Comparison of ENCODE assay signal across 8 cellular contexts in the genomic region with DNA sequence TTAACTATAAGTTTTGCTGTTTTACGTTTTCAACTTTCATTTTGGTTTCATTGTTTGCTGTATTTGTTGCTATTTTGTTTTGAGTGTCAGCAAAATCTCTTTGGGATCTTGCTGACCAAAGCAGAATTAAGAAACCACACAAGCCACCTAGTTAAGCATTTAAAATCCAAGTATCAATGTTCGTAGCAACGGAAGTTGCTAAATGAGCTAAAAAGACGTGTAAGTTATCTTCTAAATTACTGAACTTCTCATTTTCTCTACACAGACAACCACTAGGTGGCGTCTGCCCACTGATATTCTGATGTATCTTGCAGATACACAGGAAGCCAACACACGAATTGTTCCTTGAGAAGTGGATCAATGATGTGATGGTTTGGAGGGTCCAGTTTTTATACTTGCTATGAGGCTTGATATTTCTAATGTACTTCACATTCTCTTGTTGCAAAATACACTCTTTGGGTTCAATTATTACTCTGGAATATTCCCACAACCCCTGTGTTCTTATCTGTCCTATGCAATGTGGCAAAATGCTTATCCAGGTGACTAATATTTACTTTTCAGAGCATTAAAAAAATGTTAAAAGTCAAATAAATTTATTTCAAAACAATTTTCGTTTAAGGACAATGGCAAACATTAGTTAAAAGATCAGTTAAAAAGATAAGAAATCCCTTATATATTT.
DNase-seq lines count a peak whose midpoint lies in the region; ATAC-seq and TF ChIP-seq lines count a peak whose summit lies in the region.

No MANE protein-coding gene starts in this region.

- no peaks in the 10 kb centered on the region for H3K9me3 ChIP-seq in HEK293 (ENCODE audit: control insufficient read depth, insufficient read depth, low read depth, low read length)
- no peaks in the 10 kb centered on the region for H3K9me3 ChIP-seq in mucosa of rectum (ENCODE audit: control insufficient read depth in 2 of 2, low read length in 2 of 2)
- no peaks in the 10 kb centered on the region for H3K9me3 ChIP-seq in tibial artery

- no peak for DNase-seq in AG04449 (ENCODE audit: low read depth, low spot score)
- DNase-seq in GM06990 (ENCODE audit: extremely low read depth, insufficient read length): no peak
- DNase-seq in LoVo (ENCODE audit: low spot score): peak; percentile 60
- peak; percentile 21 to 49 for DNase-seq in dermis microvascular lymphatic vessel endothelial cell (ENCODE audit: low read depth in 2 of 2)
- peak in 1 of 2 donors; percentile 43 for DNase-seq in tibial artery

- intact Hi-C loops in tibial artery (cut with DNase I; ENCODE audit: low total_unique reads): no loop called here

- H3K27ac ChIP-seq in HEK293 (ENCODE audit: extremely low read depth, low read depth, low read length) (no peak overlapping the region), mucosa of rectum (ENCODE audit: low read depth in 2 of 2, low read length in 2 of 2) (no peak overlapping the region), tibial artery (no peak overlapping the region)

- peak; percentile 19 for TF ChIP-seq CTCF in AG04449 (IDR thresholded peaks at IDR 0.05; ENCODE audit: insufficient read depth, low read length, missing control alignments)
- peak; percentile 76 for TF ChIP-seq CTCF in GM06990 (IDR thresholded peaks at IDR 0.05; ENCODE audit: insufficient read depth, low read length, poor library complexity, severe bottlenecking)
- no peak for TF ChIP-seq CTCF in HEK293 (tag by site-specific recombination; IDR thresholded peaks at IDR 0.05)
- peak; percentile 39 to 50 for TF ChIP-seq CTCF in tibial artery (IDR thresholded peaks at IDR 0.05)

- POLR2A ChIA-PET in AG04449 (lab: Yijun Ruan, JAX): no interaction called here
- POLR2A ChIA-PET in HEK293 (lab: Yijun Ruan, JAX): no interaction called here

- H3K9ac ChIP-seq in mucosa of rectum (ENCODE audit: low read depth in 1 of 2, low read length in 2 of 2): no peak overlapping the region

- ATAC-seq in SK-N-SH treated with all-trans-retinoic acid at 6 μM for 48 hours: peak; percentile 69

- H3K4me3 ChIP-seq in AG04449 (ENCODE audit: low read depth, low read length) (no peak overlapping the region), GM06990 (replicated peaks; ENCODE audit: low read depth, low read length) (peak overlapping the region; percentile 20), HEK293 (ENCODE audit: low read depth, low read length) (no peak overlapping the region; the same call in 1 of the 2 replicates), mucosa of rectum (ENCODE audit: low read length in 2 of 2) (peak overlapping the region; percentile 28 to 35), tibial artery (no peak overlapping the region)

- H3K27me3 ChIP-seq in GM06990 (replicated peaks; ENCODE audit: control insufficient read depth, insufficient read depth, low read length): no peaks in the 10 kb centered on the region
- H3K27me3 ChIP-seq in mucosa of rectum (ENCODE audit: control insufficient read depth in 2 of 2, insufficient read depth in 2 of 2, low read length in 2 of 2): no peaks in the 10 kb centered on the region
- H3K27me3 ChIP-seq in tibial artery: no peaks in the 10 kb centered on the region

- H3K4me1 ChIP-seq in HEK293 (ENCODE audit: control insufficient read depth, insufficient read depth, low read length): no peaks in the 10 kb centered on the region
- H3K4me1 ChIP-seq in mucosa of rectum (ENCODE audit: control insufficient read depth in 2 of 2, insufficient read depth in 2 of 2, low read length in 2 of 2): no peaks in the 10 kb centered on the region
- H3K4me1 ChIP-seq in tibial artery: no peaks in the 10 kb centered on the region

- H3K36me3 ChIP-seq in GM06990 (ENCODE audit: control insufficient read depth, insufficient read depth, low read length) (no peaks in the 10 kb centered on the region), HEK293 (ENCODE audit: control insufficient read depth in 2 of 2, insufficient read depth in 1 of 2, low read length in 2 of 2) (no peaks in the 10 kb centered on the region), mucosa of rectum (ENCODE audit: control insufficient read depth in 2 of 2, insufficient read depth in 2 of 2, low read length in 2 of 2) (no peaks in the 10 kb centered on the region), tibial artery (no peaks in the 10 kb centered on the region)

- CTCF ChIA-PET in AG04449 (lab: Yijun Ruan, JAX) (interaction anchor here (0.6 kb wide), 1 partner anchor 381 kb away, joined by 3 read pairs; no protein-coding TSS in a partner anchor), HEK293 (lab: Yijun Ruan, JAX) (interaction anchor here (0.6 to 1.8 kb wide), 6 partner anchors 9 to 394 kb away, joined by 3 to 7 read pairs (median 3); no protein-coding TSS in a partner anchor)

TF ChIP-seq in HEK293, 187 proteins besides CTCF, POLR2A, EP300 and RAD21:
- peak; percentile 55 for TF ChIP-seq ZNF654 (tag by site-specific recombination; IDR thresholded peaks at IDR 0.05; ENCODE audit: low read depth)
- no peak for TF ChIP-seq ZNF664 (tag by site-specific recombination; IDR thresholded peaks at IDR 0.05)
- no peak for TF ChIP-seq ZNF24 (tag by site-specific recombination; IDR thresholded peaks at IDR 0.05)
- TF ChIP-seq TCF7L2 (IDR thresholded peaks at IDR 0.05; ENCODE audit: borderline replicate concordance, low read depth, low read length): no peak
- no peak for TF ChIP-seq ZNF416 (tag by site-specific recombination; IDR thresholded peaks at IDR 0.05)
- TF ChIP-seq KLF10 (tag by site-specific recombination; IDR thresholded peaks at IDR 0.05): no peak

TF ChIP-seq in SK-N-SH treated with all-trans-retinoic acid at 6 μM for 48 hours, 23 proteins besides CTCF, POLR2A, EP300 and RAD21 (continues in another document):
- TF ChIP-seq, protein P1, sequence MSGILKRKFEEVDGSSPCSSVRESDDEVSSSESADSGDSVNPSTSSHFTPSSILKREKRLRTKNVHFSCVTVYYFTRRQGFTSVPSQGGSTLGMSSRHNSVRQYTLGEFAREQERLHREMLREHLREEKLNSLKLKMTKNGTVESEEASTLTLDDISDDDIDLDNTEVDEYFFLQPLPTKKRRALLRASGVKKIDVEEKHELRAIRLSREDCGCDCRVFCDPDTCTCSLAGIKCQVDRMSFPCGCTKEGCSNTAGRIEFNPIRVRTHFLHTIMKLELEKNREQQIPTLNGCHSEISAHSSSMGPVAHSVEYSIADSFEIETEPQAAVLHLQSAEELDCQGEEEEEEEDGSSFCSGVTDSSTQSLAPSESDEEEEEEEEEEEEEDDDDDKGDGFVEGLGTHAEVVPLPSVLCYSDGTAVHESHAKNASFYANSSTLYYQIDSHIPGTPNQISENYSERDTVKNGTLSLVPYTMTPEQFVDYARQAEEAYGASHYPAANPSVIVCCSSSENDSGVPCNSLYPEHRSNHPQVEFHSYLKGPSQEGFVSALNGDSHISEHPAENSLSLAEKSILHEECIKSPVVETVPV (CRISPR knock-in tag; IDR thresholded peaks at IDR 0.05): no peak
- TF ChIP-seq ISL1 (CRISPR knock-in tag; IDR thresholded peaks at IDR 0.05) (no peak), TOX (CRISPR knock-in tag; IDR thresholded peaks at IDR 0.05; ENCODE audit: borderline replicate concordance) (no peak), ZFP3 (CRISPR knock-in tag; IDR thresholded peaks at IDR 0.05) (no peak), ZC3H10 (CRISPR knock-in tag; IDR thresholded peaks at IDR 0.05) (no peak), PPARA (CRISPR knock-in tag; IDR thresholded peaks at IDR 0.05; ENCODE audit: borderline replicate concordance) (no peak), CSDC2 (CRISPR knock-in tag; IDR thresholded peaks at IDR 0.05) (no peak), ZNF8 (CRISPR knock-in tag; IDR thresholded peaks at IDR 0.05) (no peak), SNAI2 (CRISPR knock-in tag; IDR thresholded peaks at IDR 0.05) (no peak), ZFP30 (CRISPR knock-in tag; IDR thresholded peaks at IDR 0.05) (no peak)
- TF ChIP-seq, protein P2, sequence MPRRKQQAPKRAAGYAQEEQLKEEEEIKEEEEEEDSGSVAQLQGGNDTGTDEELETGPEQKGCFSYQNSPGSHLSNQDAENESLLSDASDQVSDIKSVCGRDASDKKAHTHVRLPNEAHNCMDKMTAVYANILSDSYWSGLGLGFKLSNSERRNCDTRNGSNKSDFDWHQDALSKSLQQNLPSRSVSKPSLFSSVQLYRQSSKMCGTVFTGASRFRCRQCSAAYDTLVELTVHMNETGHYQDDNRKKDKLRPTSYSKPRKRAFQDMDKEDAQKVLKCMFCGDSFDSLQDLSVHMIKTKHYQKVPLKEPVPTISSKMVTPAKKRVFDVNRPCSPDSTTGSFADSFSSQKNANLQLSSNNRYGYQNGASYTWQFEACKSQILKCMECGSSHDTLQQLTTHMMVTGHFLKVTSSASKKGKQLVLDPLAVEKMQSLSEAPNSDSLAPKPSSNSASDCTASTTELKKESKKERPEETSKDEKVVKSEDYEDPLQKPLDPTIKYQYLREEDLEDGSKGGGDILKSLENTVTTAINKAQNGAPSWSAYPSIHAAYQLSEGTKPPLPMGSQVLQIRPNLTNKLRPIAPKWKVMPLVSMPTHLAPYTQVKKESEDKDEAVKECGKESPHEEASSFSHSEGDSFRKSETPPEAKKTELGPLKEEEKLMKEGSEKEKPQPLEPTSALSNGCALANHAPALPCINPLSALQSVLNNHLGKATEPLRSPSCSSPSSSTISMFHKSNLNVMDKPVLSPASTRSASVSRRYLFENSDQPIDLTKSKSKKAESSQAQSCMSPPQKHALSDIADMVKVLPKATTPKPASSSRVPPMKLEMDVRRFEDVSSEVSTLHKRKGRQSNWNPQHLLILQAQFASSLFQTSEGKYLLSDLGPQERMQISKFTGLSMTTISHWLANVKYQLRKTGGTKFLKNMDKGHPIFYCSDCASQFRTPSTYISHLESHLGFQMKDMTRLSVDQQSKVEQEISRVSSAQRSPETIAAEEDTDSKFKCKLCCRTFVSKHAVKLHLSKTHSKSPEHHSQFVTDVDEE (CRISPR knock-in tag; IDR thresholded peaks at IDR 0.05): no peak
- TF ChIP-seq, protein P3, sequence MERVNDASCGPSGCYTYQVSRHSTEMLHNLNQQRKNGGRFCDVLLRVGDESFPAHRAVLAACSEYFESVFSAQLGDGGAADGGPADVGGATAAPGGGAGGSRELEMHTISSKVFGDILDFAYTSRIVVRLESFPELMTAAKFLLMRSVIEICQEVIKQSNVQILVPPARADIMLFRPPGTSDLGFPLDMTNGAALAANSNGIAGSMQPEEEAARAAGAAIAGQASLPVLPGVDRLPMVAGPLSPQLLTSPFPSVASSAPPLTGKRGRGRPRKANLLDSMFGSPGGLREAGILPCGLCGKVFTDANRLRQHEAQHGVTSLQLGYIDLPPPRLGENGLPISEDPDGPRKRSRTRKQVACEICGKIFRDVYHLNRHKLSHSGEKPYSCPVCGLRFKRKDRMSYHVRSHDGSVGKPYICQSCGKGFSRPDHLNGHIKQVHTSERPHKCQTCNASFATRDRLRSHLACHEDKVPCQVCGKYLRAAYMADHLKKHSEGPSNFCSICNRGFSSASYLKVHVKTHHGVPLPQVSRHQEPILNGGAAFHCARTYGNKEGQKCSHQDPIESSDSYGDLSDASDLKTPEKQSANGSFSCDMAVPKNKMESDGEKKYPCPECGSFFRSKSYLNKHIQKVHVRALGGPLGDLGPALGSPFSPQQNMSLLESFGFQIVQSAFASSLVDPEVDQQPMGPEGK (CRISPR knock-in tag; IDR thresholded peaks at IDR 0.05; ENCODE audit: borderline replicate concordance): no peak

Comparison
In these comparisons a context has a peak if more than half of its experiments do, and no peak if none do; other contexts are left out.
1. DNase-seq: peak in LoVo (single experiment) and dermis microvascular lymphatic vessel endothelial cell (2 of 2); none in AG04449 (single experiment) and GM06990 (single experiment).
2. H3K4me3 ChIP-seq: peak in GM06990 (single experiment) and mucosa of rectum (2 of 2); none in AG04449 (single experiment), HEK293 (single experiment) and tibial artery (0 of 2).